In the genomic region with DNA sequence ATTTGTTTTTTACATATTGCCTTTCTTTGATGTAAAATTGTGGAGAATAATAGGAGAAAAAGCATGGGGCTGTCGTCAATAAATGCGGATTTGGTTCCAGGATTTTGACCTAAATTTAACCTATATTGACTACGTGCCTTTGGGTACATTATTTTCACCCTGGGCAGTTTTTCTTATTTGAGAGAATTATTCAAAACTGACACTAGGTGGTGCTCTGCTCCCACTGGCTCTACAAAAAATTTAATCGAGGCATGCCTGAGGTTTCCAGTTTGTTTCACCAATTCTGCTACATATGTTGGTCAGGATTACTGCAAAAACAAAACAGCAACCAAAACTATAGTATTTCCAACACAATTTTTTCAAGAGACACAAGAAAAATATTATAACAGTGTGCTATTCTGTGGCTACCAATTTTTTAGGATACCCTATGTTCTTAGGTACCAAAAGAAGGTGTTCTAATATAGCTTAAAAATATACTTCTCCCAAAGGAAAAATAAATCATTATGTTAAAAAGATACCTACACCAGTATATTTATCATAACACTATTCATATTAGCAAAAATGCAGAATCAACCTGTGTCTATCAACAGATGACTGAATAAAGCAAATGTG, we compare ENCODE assay signal across 8 cellular contexts. TPM values are rescaled to one million over a fixed set of nuclear protein-coding genes. Genes with fewer than 3 reads are reported as not detected.
DNase-seq lines count a peak whose midpoint lies in the region; ATAC-seq and TF ChIP-seq lines count a peak whose summit lies in the region.

No MANE protein-coding gene starts in this region.

- H3K27me3 ChIP-seq in mammary epithelial cell (ENCODE audit: insufficient read depth, low read length) (no peaks in the 10 kb centered on the region), lung (ENCODE audit: control insufficient read depth, insufficient read depth) (no peaks in the 10 kb centered on the region)

- no peak overlapping the region for H3K4me2 ChIP-seq in mammary epithelial cell (ENCODE audit: insufficient read depth, low read depth, low read length)

- H3K27ac ChIP-seq in 22Rv1, result no peak overlapping the region
- no peak overlapping the region for H3K27ac ChIP-seq in mammary epithelial cell (ENCODE audit: insufficient read depth, low read depth, low read length)
- H3K27ac ChIP-seq in lung (ENCODE audit: low read depth in 1 of 2, low read length in 1 of 2), result no peak overlapping the region

- no peaks in the 10 kb centered on the region for H3K79me2 ChIP-seq in mammary epithelial cell (ENCODE audit: insufficient read depth, low read length)

- CTCF ChIA-PET in mammary epithelial cell (lab: Charles Lee; ENCODE audit: low non-redundant PET), result interaction anchor here (1.7 kb wide), 1 partner anchor 109 kb away, joined by 20 read pairs; no protein-coding TSS in a partner anchor

- H3K4me3 ChIP-seq in mammary epithelial cell (replicated peaks in 1 of 3; ENCODE audit: insufficient read depth in 1 of 3, low read depth in 2 of 3, low read length in 3 of 3) (no peak overlapping the region), lung (no peak overlapping the region)

- dilution Hi-C loops in mammary epithelial cell (cut with HindIII; ENCODE audit: low sequenced_read_pairs), result no loop called here

- DNase-seq in EL (peak; percentile 44), NCI-H2227 (lab: John Stamatoyannopoulos, UW; ENCODE audit: unreplicated experiment) (peak; percentile 55), mammary epithelial cell (peak; percentile 29), lung (ENCODE audit: low spot score) (no peak)

- intact Hi-C loops in mammary epithelial cell (cut with micrococcal nuclease), result loop anchor here (1.0 to 5.0 kb wide), 5 partner anchors 58 to 586 kb away; a partner anchor contains a TSS

- 4% methylated on average over 4 of the region's 4 CpGs for WGBS in mammary epithelial cell (ENCODE audit: low coverage, missing lambda C conversion rate)
- 2 to 3% methylated on average over 4 of the region's 4 CpGs for WGBS in lung, 2 donors

- no TSS peak for BruUV-seq in mammary epithelial cell (replicated peaks; lab: Mats Ljungman, UMichigan)

- in situ Hi-C loops in mammary epithelial cell (cut with MboI; ENCODE audit: low sequenced_read_pairs in 2 of 2), result no loop called here

- H3K9ac ChIP-seq in mammary epithelial cell (ENCODE audit: insufficient read depth, low read length), result no peak overlapping the region

- H3K36me3 ChIP-seq in mammary epithelial cell (ENCODE audit: insufficient read depth, low read length) (no peaks in the 10 kb centered on the region), lung (ENCODE audit: control insufficient read depth in 2 of 2, insufficient read depth in 2 of 2, low read length in 2 of 2) (no peaks in the 10 kb centered on the region)

- ATAC-seq in HG02571 (IDR thresholded peaks at IDR 0.05; ENCODE audit: unreplicated experiment), result peak; percentile 44
- ATAC-seq in lung (ENCODE audit: insufficient read depth, low FRiP score), result no peak
- no peak for ATAC-seq in HG02981 (IDR thresholded peaks at IDR 0.05; ENCODE audit: unreplicated experiment)
- no peak for ATAC-seq in HG03139 (IDR thresholded peaks at IDR 0.05; ENCODE audit: unreplicated experiment)

- peak; percentile 96 for TF ChIP-seq CTCF in 22Rv1 (IDR thresholded peaks at IDR 0.05)
- TF ChIP-seq CTCF in mammary epithelial cell (conservative IDR thresholded peaks at IDR 0.05 in 1 of 2, IDR thresholded peaks at IDR 0.05 in 1 of 2; ENCODE audit: extremely low read depth in 1 of 2, insufficient read depth in 1 of 2, low read depth in 1 of 2, low read length in 2 of 2), result peak; percentile 63 to 76
- peak; percentile 56 for TF ChIP-seq CTCF in lung (IDR thresholded peaks at IDR 0.05; ENCODE audit: control extremely low read depth, extremely low read depth)

- H3K4me1 ChIP-seq in mammary epithelial cell (ENCODE audit: insufficient read depth, low read length), result peaks cover 9% of the 10 kb centered on the region
- no peaks in the 10 kb centered on the region for H3K4me1 ChIP-seq in lung (ENCODE audit: control insufficient read depth in 2 of 2, insufficient read depth in 2 of 2, low read length in 2 of 2)

- H4K20me1 ChIP-seq in mammary epithelial cell (ENCODE audit: insufficient read depth, low read length), result no peaks in the 10 kb centered on the region

- no peaks in the 10 kb centered on the region for H3K9me3 ChIP-seq in mammary epithelial cell (replicated peaks; ENCODE audit: insufficient read depth, low read length)
- H3K9me3 ChIP-seq in lung (ENCODE audit: control insufficient read depth in 2 of 2, insufficient read depth in 1 of 2, low read length in 1 of 2), result no peaks in the 10 kb centered on the region

- H2AFZ ChIP-seq in mammary epithelial cell (ENCODE audit: low read depth, low read length), result peak overlapping the region; percentile 1

RNA-seq across cellular contexts. Expression of a gene that starts 48.6 kb away (rescaled TPM):
- not detected for total RNA-seq in mammary epithelial cell
- polyA plus RNA-seq in mammary epithelial cell, result not detected
- not detected for polyA minus RNA-seq in mammary epithelial cell
- total RNA-seq in lung, result 10 to 100 TPM in 1 of 2 donors, not detected in 1; 10.4 TPM
- under 1 TPM in 1 of 2 donors, not detected in 1; 0.03 TPM for polyA plus RNA-seq in lung

RNA-seq across cellular contexts. Expression of a gene that starts 58.2 kb away (rescaled TPM):
- total RNA-seq in mammary epithelial cell, result 1 to 10 TPM; 4.5 to 7.3 TPM
- polyA plus RNA-seq in mammary epithelial cell, result 4.8 TPM
- 0.78 TPM for polyA minus RNA-seq in mammary epithelial cell
- 10 to 100 TPM; 22.4 to 55.2 TPM for total RNA-seq in lung
- polyA plus RNA-seq in lung, result 10 to 100 TPM; 14.0 to 37.7 TPM
